Comparison of ENCODE assay signal across 6 cellular contexts in genomic region chr3:65481085-65481484, GRCh38.
"Had no signal": no experiment of that assay in that cellular context is flagged by ENCODE, and none has a peak within 500 bp of the region (broad histone marks: within the 10 kb centered on the region; RNA-seq: fewer than 3 reads in every experiment).

No MANE protein-coding gene starts in this region.

- H3K4me3 ChIP-seq: K562 had no signal

- H3K4me1 Mint-ChIP-seq: IgD-negative memory B cell had no signal

- H3K36me3 Mint-ChIP-seq: IgD-negative memory B cell had no signal

- H3K4me3 Mint-ChIP-seq: IgD-negative memory B cell had no signal

- H3K27ac Mint-ChIP-seq: IgD-negative memory B cell had no signal

- H3K27me3 Mint-ChIP-seq: IgD-negative memory B cell had no signal

- DNase-seq: IMR-90, KBM-7, KG1 had no signal

- H3K27ac ChIP-seq: HL-60 had no signal
